Comparison of ENCODE assay signal across 20 cellular contexts in genomic region chr20:40860487-40860902, GRCh38.
A peak's percentile ranks its signal among the peaks of the same experiment; 100 is the strongest.
DNase-seq lines count a peak whose midpoint lies in the region; ATAC-seq, FAIRE-seq and TF ChIP-seq lines count a peak whose summit lies in the region.
"Had no signal": no experiment of that assay in that cellular context is flagged by ENCODE, and none has a peak within 500 bp of the region (broad histone marks: within the 10 kb centered on the region; RNA-seq: fewer than 3 reads in every experiment).

No MANE protein-coding gene starts in this region.

- H3K56ac ChIP-seq in IMR-90 (ENCODE audit: extremely low read depth, insufficient read depth, low read length) = no peak overlapping the region

- H3K9me1 ChIP-seq in IMR-90 (ENCODE audit: insufficient read depth, low read length) = no peaks in the 10 kb centered on the region; the same call in 1 of the 2 replicates

- POLR2A ChIA-PET in IMR-90 (lab: Charles Lee; ENCODE audit: unreplicated experiment) = no interaction called here
- POLR2A ChIA-PET in GM10248 (lab: Yijun Ruan, JAX) = no interaction called here

- no peaks in the 10 kb centered on the region for H3K36me3 Mint-ChIP-seq in activated naive CD8-positive, alpha-beta T cell treated with anti-CD3 and anti-CD28 coated beads, Interleukin-2, amount 50 U/mL, for 24 hours (ENCODE audit: low read depth)
- H3K36me3 Mint-ChIP-seq: activated naive CD8-positive, alpha-beta T cell treated with anti-CD3 and anti-CD28 coated beads for 36 hours; stimulated activated memory B cell treated with anti-CD40 and anti-IgM and Interleukin-4, amounts not matched to agents 10 μg/mL and 1 μg/mL and 100 μg/mL, for 72 hours had no signal

- H3K9me3 Mint-ChIP-seq in activated naive CD8-positive, alpha-beta T cell treated with anti-CD3 and anti-CD28 coated beads, Interleukin-2, amount 50 U/mL, for 24 hours = no peaks in the 10 kb centered on the region
- H3K9me3 Mint-ChIP-seq: activated naive CD8-positive, alpha-beta T cell treated with anti-CD3 and anti-CD28 coated beads for 36 hours; stimulated activated memory B cell treated with anti-CD40 and anti-IgM and Interleukin-4, amounts not matched to agents 10 μg/mL and 1 μg/mL and 100 μg/mL, for 72 hours had no signal

- 81% methylated on average over 4 of the region's 8 CpGs; no CpG with 5 or more reads in 1 of the 2 experiments for WGBS in IMR-90 (ENCODE audit: extremely low coverage in 2 of 2, insufficient read length in 1 of 2), 2 experiments
- WGBS in transverse colon (ENCODE audit: low coverage in 1 of 2), 2 donors = 86% methylated on average over 8 of the region's 8 CpGs; no CpG with 5 or more reads in 1 of the 2 donors

- H3K4me3 Mint-ChIP-seq in activated naive CD8-positive, alpha-beta T cell treated with anti-CD3 and anti-CD28 coated beads, Interleukin-2, amount 50 U/mL, for 24 hours = no peak overlapping the region
- H3K4me3 Mint-ChIP-seq: activated naive CD8-positive, alpha-beta T cell treated with anti-CD3 and anti-CD28 coated beads for 36 hours; stimulated activated memory B cell treated with anti-CD40 and anti-IgM and Interleukin-4, amounts not matched to agents 10 μg/mL and 1 μg/mL and 100 μg/mL, for 72 hours had no signal

- no peak overlapping the region for H3K4ac ChIP-seq in IMR-90 (ENCODE audit: low read depth, low read length)

- no peak overlapping the region for H4K91ac ChIP-seq in IMR-90 (ENCODE audit: insufficient read depth, low read depth, low read length)

- BruUV-seq in IMR-90 (replicated peaks; lab: Mats Ljungman, UMichigan) = no TSS peak

- no peak overlapping the region for H2BK120ac ChIP-seq in IMR-90 (ENCODE audit: low read depth, low read length)

- H3K14ac ChIP-seq in IMR-90 (replicated peaks; ENCODE audit: low read depth, low read length) = no peak overlapping the region; the same call in 1 of the 2 replicates

- CTCF ChIA-PET in IMR-90 (lab: Yijun Ruan, JAX) = no interaction called here
- CTCF ChIA-PET in GM10248 (lab: Yijun Ruan, JAX) = no interaction called here

- H2AK5ac ChIP-seq in IMR-90 (ENCODE audit: low read depth, low read length) = no peak overlapping the region

- H3K4me2 ChIP-seq in IMR-90 (ENCODE audit: low read depth, low read length) = no peak overlapping the region
- H3K4me2 ChIP-seq: BLaER1 had no signal

- H3K18ac ChIP-seq in IMR-90 (ENCODE audit: low read depth, low read length) = no peak overlapping the region

- H3K79me1 ChIP-seq in IMR-90 (ENCODE audit: low read depth in 1 of 2, low read length in 2 of 2) = no peaks in the 10 kb centered on the region

- no peak overlapping the region for H3K27ac Mint-ChIP-seq in activated naive CD8-positive, alpha-beta T cell treated with anti-CD3 and anti-CD28 coated beads, Interleukin-2, amount 50 U/mL, for 24 hours
- H3K27ac Mint-ChIP-seq: activated naive CD8-positive, alpha-beta T cell treated with anti-CD3 and anti-CD28 coated beads for 36 hours; stimulated activated memory B cell treated with anti-CD40 and anti-IgM and Interleukin-4, amounts not matched to agents 10 μg/mL and 1 μg/mL and 100 μg/mL, for 72 hours had no signal

- H2AK9ac ChIP-seq in IMR-90 (replicated peaks; ENCODE audit: low read depth, low read length, poor library complexity) = no peak overlapping the region

- DNase-seq in AG20443 (ENCODE audit: low spot score) (peak; percentile 53), IMR-90 (peak; percentile 70), bronchial epithelial cell (ENCODE audit: low read depth) (peak; percentile 35), myocyte (ENCODE audit: low read depth) (peak; percentile 76), transverse colon (no peak), GM10248 (ENCODE audit: extremely low spot score) (no peak), cortex of kidney (lab: John Stamatoyannopoulos, UW) (no peak)
- no peak for DNase-seq in activated naive CD8-positive, alpha-beta T cell treated with anti-CD3 and anti-CD28 coated beads, Interleukin-2, amount 50 U/mL, for 24 hours
- DNase-seq: activated naive CD8-positive, alpha-beta T cell treated with anti-CD3 and anti-CD28 coated beads for 36 hours; DND-41; GOT3; kidney glomerular epithelial cell; NCI-H2107; NK-92 treated with Interleukin-12 subunit alpha and Interleukin-12 subunit beta, amount 100 ng/mL, for 24 hours; stimulated activated CD4-positive, alpha-beta T cell treated with anti-CD3 and anti-CD28 coated beads, Interleukin-4, amount 100 ng/mL, for 4 hours had no signal

- H2BK5ac ChIP-seq in IMR-90 (ENCODE audit: low read depth, low read length, poor library complexity, severe bottlenecking) = no peak overlapping the region

- H3K4me1 Mint-ChIP-seq in activated naive CD8-positive, alpha-beta T cell treated with anti-CD3 and anti-CD28 coated beads, Interleukin-2, amount 50 U/mL, for 24 hours = no peaks in the 10 kb centered on the region
- H3K4me1 Mint-ChIP-seq: activated naive CD8-positive, alpha-beta T cell treated with anti-CD3 and anti-CD28 coated beads for 36 hours; stimulated activated memory B cell treated with anti-CD40 and anti-IgM and Interleukin-4, amounts not matched to agents 10 μg/mL and 1 μg/mL and 100 μg/mL, for 72 hours had no signal

- no peak overlapping the region for H3K4me3 ChIP-seq in IMR-90 (ENCODE audit: insufficient read depth, low read depth, low read length)
- H3K4me3 ChIP-seq in bronchial epithelial cell (ENCODE audit: low read depth, low read length) = no peak overlapping the region
- H3K4me3 ChIP-seq in transverse colon = no peak overlapping the region
- H3K4me3 ChIP-seq: BLaER1, right atrium auricular region, vagina had no signal

- peaks cover 2% of the 10 kb centered on the region; the same call in 1 of the 2 replicates for H3K4me1 ChIP-seq in IMR-90 (ENCODE audit: control insufficient read depth, insufficient read depth, low read length)
- no peaks in the 10 kb centered on the region for H3K4me1 ChIP-seq in transverse colon
- H3K4me1 ChIP-seq: vagina had no signal

- H3K9me3 ChIP-seq in IMR-90 (ENCODE audit: control insufficient read depth, insufficient read depth, low read length) (no peaks in the 10 kb centered on the region), transverse colon (no peaks in the 10 kb centered on the region)
- H3K9me3 ChIP-seq: BLaER1, right atrium auricular region, vagina had no signal

- no peak overlapping the region for H2AFZ ChIP-seq in IMR-90 (replicated peaks; ENCODE audit: low read length, poor library complexity)

- no peak overlapping the region for H2BK15ac ChIP-seq in IMR-90 (ENCODE audit: low read depth, low read length)

- no peak for FAIRE-seq in bronchial epithelial cell (lab: Jason Lieb, UNC)

- no peak overlapping the region for H3K27ac ChIP-seq in IMR-90 (ENCODE audit: insufficient read depth, low read length)
- H3K27ac ChIP-seq in transverse colon = no peak overlapping the region
- H3K27ac ChIP-seq: BLaER1, right atrium auricular region, vagina, VCaP had no signal

- no peak overlapping the region for H3K23ac ChIP-seq in IMR-90 (ENCODE audit: low read depth, low read length)

- TF ChIP-seq POLR2A in IMR-90 (IDR thresholded peaks at IDR 0.05; ENCODE audit: low read depth, low read length) (no peak), transverse colon (IDR thresholded peaks at IDR 0.05) (no peak)

- H3K36me3 ChIP-seq in IMR-90 (ENCODE audit: control insufficient read depth, insufficient read depth, low read length) (no peaks in the 10 kb centered on the region), bronchial epithelial cell (ENCODE audit: control insufficient read depth, insufficient read depth, low read length) (no peaks in the 10 kb centered on the region), transverse colon (no peaks in the 10 kb centered on the region)
- H3K36me3 ChIP-seq: BLaER1, right atrium auricular region, vagina had no signal

- no peak for TF ChIP-seq RAD21 in IMR-90 (IDR thresholded peaks at IDR 0.05; ENCODE audit: low read length)

- H4K8ac ChIP-seq in IMR-90 (ENCODE audit: low read depth in 2 of 2, low read length in 2 of 2) = no peak overlapping the region

- dilution Hi-C loops in IMR-90 (cut with HindIII; ENCODE audit: low sequenced_read_pairs, unreplicated experiment) = no loop called here

- in situ Hi-C loops in IMR-90 (cut with MboI; ENCODE audit: low sequenced_read_pairs) = no loop called here
- in situ Hi-C loops in transverse colon (cut with MboI; ENCODE audit: low pct_ligation_motif_present in 1 of 4, low pct_unique_long_range_greater_than_20kb in 1 of 4, low sequenced_read_pairs in 3 of 4) = no loop called here

- H2BK20ac ChIP-seq in IMR-90 (ENCODE audit: low read depth, low read length) = no peak overlapping the region

- H4K20me1 ChIP-seq in IMR-90 (ENCODE audit: insufficient read depth, low read length) = peaks cover 4% of the 10 kb centered on the region; the same call in 1 of the 2 replicates
- H4K20me1 ChIP-seq: BLaER1 had no signal

- ATAC-seq in IMR-90 (ENCODE audit: low read depth) = peak; percentile 61
- no peak for ATAC-seq in activated naive CD8-positive, alpha-beta T cell treated with anti-CD3 and anti-CD28 coated beads, Interleukin-2, amount 50 U/mL, for 24 hours
- ATAC-seq: stimulated activated memory B cell treated with anti-CD40 and anti-IgM and Interleukin-4, amounts not matched to agents 10 μg/mL and 1 μg/mL and 100 μg/mL, for 72 hours had no signal

- H3K9ac ChIP-seq in IMR-90 (ENCODE audit: low read depth, low read length) = no peak overlapping the region
- H3K9ac ChIP-seq: BLaER1 had no signal

- H4K5ac ChIP-seq in IMR-90 (ENCODE audit: low read depth, low read length) = no peak overlapping the region

- no peaks in the 10 kb centered on the region for H3K27me3 Mint-ChIP-seq in activated naive CD8-positive, alpha-beta T cell treated with anti-CD3 and anti-CD28 coated beads, Interleukin-2, amount 50 U/mL, for 24 hours
- H3K27me3 Mint-ChIP-seq: activated naive CD8-positive, alpha-beta T cell treated with anti-CD3 and anti-CD28 coated beads for 36 hours; stimulated activated memory B cell treated with anti-CD40 and anti-IgM and Interleukin-4, amounts not matched to agents 10 μg/mL and 1 μg/mL and 100 μg/mL, for 72 hours had no signal

- intact Hi-C loops in IMR-90 (cut with micrococcal nuclease) (no loop called here), transverse colon (cut with DNase I; ENCODE audit: low total_unique reads) (no loop called here)

- no peak for TF ChIP-seq EP300 in transverse colon (IDR thresholded peaks at IDR 0.05; ENCODE audit: low read depth)

- no peak for TF ChIP-seq CTCF in IMR-90 (conservative IDR thresholded peaks at IDR 0.05; ENCODE audit: low read depth, low read length)
- no peak for TF ChIP-seq CTCF in bronchial epithelial cell (IDR thresholded peaks at IDR 0.05; ENCODE audit: insufficient read depth, low read length, severe bottlenecking)
- TF ChIP-seq CTCF in transverse colon (IDR thresholded peaks at IDR 0.05) = no peak
- TF ChIP-seq CTCF in GM10248 (IDR thresholded peaks at IDR 0.05; ENCODE audit: control extremely low read depth, extremely low read depth, low read depth, missing control alignments) = no peak

- H3K27me3 ChIP-seq in IMR-90 (ENCODE audit: control insufficient read depth, insufficient read depth, low read length) (peaks cover 5% of the 10 kb centered on the region), bronchial epithelial cell (ENCODE audit: control insufficient read depth, insufficient read depth, low read length) (no peaks in the 10 kb centered on the region), transverse colon (no peaks in the 10 kb centered on the region)
- H3K27me3 ChIP-seq: BLaER1, right atrium auricular region, vagina had no signal

TF ChIP-seq in IMR-90, 13 proteins besides CTCF, POLR2A, EP300 and RAD21 (continues in another document):
- TF ChIP-seq BHLHE40 (IDR thresholded peaks at IDR 0.05; ENCODE audit: low read depth, low read length) (no peak), MXI1 (IDR thresholded peaks at IDR 0.05; ENCODE audit: borderline replicate concordance, low read depth, low read length) (no peak)

Comparison
In these comparisons a context has a peak if more than half of its experiments do, and no peak if none do; other contexts are left out.
1. DNase-seq: peak in AG20443 (single experiment), IMR-90 (single experiment), bronchial epithelial cell (single experiment) and myocyte (single experiment); none in transverse colon (single experiment), activated naive CD8-positive, alpha-beta T cell treated with anti-CD3 and anti-CD28 coated beads, Interleukin-2, amount 50 U/mL, for 24 hours (single experiment), GM10248 (single experiment) and cortex of kidney (single experiment).